Comparison of ENCODE assay signal across 1 cellular context in genomic region chr1:12450090-12450764, GRCh38.
TF ChIP-seq lines count a peak whose summit lies in the region.

No MANE protein-coding gene starts in this region.

TF ChIP-seq in K562, 482 proteins besides CTCF, POLR2A, EP300 and RAD21 (continued from another document and continues in another):
- TF ChIP-seq DEAF1 (CRISPR knock-in tag; IDR thresholded peaks at IDR 0.05) (0 out of 2 replicates have a peak, but pooled peaks have one; percentile 22), GTF2A2 (tag; IDR thresholded peaks at IDR 0.05) (0 out of 2 replicates have a peak, but pooled peaks have one; percentile 20), MCM2 (IDR thresholded peaks at IDR 0.05; ENCODE audit: low read depth) (no peak), HSF4 (CRISPR knock-in tag; IDR thresholded peaks at IDR 0.05; ENCODE audit: borderline replicate concordance) (no peak; the same call in 1 of the 2 replicates), ZNF324 (CRISPR knock-in tag; IDR thresholded peaks at IDR 0.05) (peak; percentile 52; the same call in 1 of the 2 replicates), FUS (optimal IDR thresholded peaks at IDR 0.05; ENCODE audit: low read depth, low read length) (no peak), ESRRB (CRISPR knock-in tag; IDR thresholded peaks at IDR 0.05; ENCODE audit: borderline replicate concordance) (no peak), TSHZ1 (CRISPR knock-in tag; IDR thresholded peaks at IDR 0.05) (0 out of 2 replicates have a peak, but pooled peaks have one; percentile 2), FOXA1 (IDR thresholded peaks at IDR 0.05; ENCODE audit: borderline replicate concordance) (no peak), ZFP36 (IDR thresholded peaks at IDR 0.05; ENCODE audit: low read depth, low read length, partially characterized antibody) (no peak), ZNF449 (CRISPR knock-in tag; IDR thresholded peaks at IDR 0.05) (0 out of 2 replicates have a peak, but pooled peaks have one; percentile 48), ETV6 (IDR thresholded peaks at IDR 0.05; ENCODE audit: borderline replicate concordance in 1 of 2, low read depth in 2 of 2, low read length in 1 of 2) (no peak), ETV6 (CRISPR knock-in tag; IDR thresholded peaks at IDR 0.05; ENCODE audit: borderline replicate concordance) (no peak), L3MBTL2 (IDR thresholded peaks at IDR 0.05) (0 out of 2 replicates have a peak, but pooled peaks have one; percentile 0), POLR3A (IDR thresholded peaks at IDR 0.05; ENCODE audit: borderline replicate concordance, extremely low read depth, insufficient read depth, insufficient read length) (no peak), ZNF23 (CRISPR knock-in tag; IDR thresholded peaks at IDR 0.05) (peak; percentile 62; the same call in 1 of the 2 replicates), PHF8 (IDR thresholded peaks at IDR 0.05; ENCODE audit: borderline replicate concordance, low read length) (no peak), ELF2 (CRISPR knock-in tag; IDR thresholded peaks at IDR 0.05) (no peak), SAFB2 (IDR thresholded peaks at IDR 0.05; ENCODE audit: borderline replicate concordance, low read depth, low read length, severe bottlenecking) (no peak), CC2D1A (IDR thresholded peaks at IDR 0.05) (no peak), ATF7 (IDR thresholded peaks at IDR 0.05) (no peak), MLLT1 (IDR thresholded peaks at IDR 0.05) (no peak), ZNF280A (IDR thresholded peaks at IDR 0.05; ENCODE audit: low read depth, partially characterized antibody) (no peak), ILF3 (IDR thresholded peaks at IDR 0.05; ENCODE audit: borderline replicate concordance) (no peak), MAX (CRISPR knock-in tag; IDR thresholded peaks at IDR 0.05) (peak; percentile 41; the same call in 1 of the 2 replicates), PURB (CRISPR knock-in tag; IDR thresholded peaks at IDR 0.05; ENCODE audit: low read depth) (no peak), ZNF224 (CRISPR knock-in tag; IDR thresholded peaks at IDR 0.05) (0 out of 2 replicates have a peak, but pooled peaks have one; percentile 54), DDX20 (tag; IDR thresholded peaks at IDR 0.05; ENCODE audit: low read depth) (no peak), TFE3 (CRISPR knock-in tag; IDR thresholded peaks at IDR 0.05) (peak; percentile 22), RBM22 (IDR thresholded peaks at IDR 0.05; ENCODE audit: low read depth, low read length, poor library complexity, severe bottlenecking) (no peak), ZNF764 (CRISPR knock-in tag; IDR thresholded peaks at IDR 0.05; ENCODE audit: low read depth) (no peak), ZNF124 (CRISPR knock-in tag; IDR thresholded peaks at IDR 0.05) (no peak), GMEB1 (CRISPR knock-in tag; IDR thresholded peaks at IDR 0.05) (no peak), HMGXB4 (CRISPR knock-in tag; IDR thresholded peaks at IDR 0.05) (no peak)
